ENCODE assay signal across 18 cellular contexts in genomic region chr2:198316852-198317395, GRCh38.
"Had no signal": no experiment of that assay in that cellular context is flagged by ENCODE, and none has a peak within 500 bp of the region (broad histone marks: within the 10 kb centered on the region; RNA-seq: fewer than 3 reads in every experiment).

No MANE protein-coding gene starts in this region.

- H3K27me3 ChIP-seq: brain microvascular endothelial cell had no signal

- H3K36me3 Mint-ChIP-seq: activated CD4-positive, alpha-beta memory T cell treated with anti-CD3 and anti-CD28 coated beads for 36 hours; activated naive CD8-positive, alpha-beta T cell; naive thymus-derived CD8-positive, alpha-beta T cell had no signal

- H3K4me3 Mint-ChIP-seq: activated CD4-positive, alpha-beta memory T cell treated with anti-CD3 and anti-CD28 coated beads for 36 hours; activated naive CD8-positive, alpha-beta T cell; activated T-cell treated with anti-CD3 and anti-CD28 coated beads, Interleukin-2, amount 50 U/mL, for 4 hours; dendritic cell treated with granulocyte-macrophage colony-stimulating factor and Interleukin-4, amounts not matched to agents 40 ng/mL and 50 ng/mL, for 4 days; naive thymus-derived CD8-positive, alpha-beta T cell had no signal

- DNase-seq: activated CD4-positive, alpha-beta memory T cell treated with anti-CD3 and anti-CD28 coated beads for 36 hours; activated CD4-positive, alpha-beta T cell treated with anti-CD3 and anti-CD28 coated beads for 1 hour; activated gamma-delta T cell; activated T-cell treated with anti-CD3 and anti-CD28 coated beads, Interleukin-2, amount 50 U/mL, for 4 hours; amygdala; brain microvascular endothelial cell; hypothalamus; kidney glomerular epithelial cell; midbrain; naive thymus-derived CD8-positive, alpha-beta T cell; nucleus accumbens; stimulated activated CD4-positive, alpha-beta T cell treated with anti-CD3 and anti-CD28 coated beads, Interleukin-2, amount 100 ng/mL, for 24 hours; stimulated activated naive CD4-positive, alpha-beta T cell; substantia nigra had no signal

- H3K36me3 ChIP-seq: brain microvascular endothelial cell, prostate gland had no signal

- H3K4me3 ChIP-seq: lung, prostate gland had no signal

- H3K9me3 Mint-ChIP-seq: activated CD4-positive, alpha-beta memory T cell treated with anti-CD3 and anti-CD28 coated beads for 36 hours; activated T-cell treated with anti-CD3 and anti-CD28 coated beads, Interleukin-2, amount 50 U/mL, for 4 hours; dendritic cell treated with granulocyte-macrophage colony-stimulating factor and Interleukin-4, amounts not matched to agents 40 ng/mL and 50 ng/mL, for 4 days; naive thymus-derived CD8-positive, alpha-beta T cell had no signal

- H3K9me3 ChIP-seq: prostate gland had no signal

- H3K27ac Mint-ChIP-seq: activated CD4-positive, alpha-beta memory T cell treated with anti-CD3 and anti-CD28 coated beads for 36 hours; activated naive CD8-positive, alpha-beta T cell; dendritic cell treated with granulocyte-macrophage colony-stimulating factor and Interleukin-4, amounts not matched to agents 40 ng/mL and 50 ng/mL, for 4 days; naive thymus-derived CD8-positive, alpha-beta T cell had no signal

- H3K27ac ChIP-seq: brain microvascular endothelial cell, prostate gland had no signal

- H3K4me1 ChIP-seq: prostate gland had no signal
